ENCODE assay signal across 20 cellular contexts in the genomic region with DNA sequence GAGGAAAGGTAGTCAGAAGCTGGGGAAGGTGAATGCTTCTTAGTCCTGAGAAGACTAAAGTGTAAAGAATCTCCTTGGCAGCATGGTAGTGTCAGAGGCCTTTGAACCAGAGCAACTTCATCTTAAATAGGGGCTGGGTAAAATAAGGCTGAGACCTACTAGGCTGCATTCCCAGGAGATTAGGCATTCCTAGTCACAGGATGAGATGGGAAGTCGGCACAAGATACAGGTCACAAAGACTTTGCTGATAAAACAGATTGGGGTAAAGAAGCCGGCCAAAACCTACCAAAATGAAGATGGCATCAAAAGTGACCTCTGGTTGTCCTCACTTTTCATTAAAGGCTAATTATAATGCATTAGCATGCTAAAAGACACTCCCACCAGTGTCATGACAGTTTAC.
DNase-seq lines count a peak whose midpoint lies in the region; ATAC-seq and TF ChIP-seq lines count a peak whose summit lies in the region.
"Had no signal": no experiment of that assay in that cellular context is flagged by ENCODE, and none has a peak within 500 bp of the region (broad histone marks: within the 10 kb centered on the region; RNA-seq: fewer than 3 reads in every experiment).

No MANE protein-coding gene starts in this region.

- POLR2A ChIA-PET in Caco-2 (lab: Charles Lee), result no interaction called here

- H3K36me3 Mint-ChIP-seq in Caco-2 (ENCODE audit: insufficient read depth, unreplicated experiment), result peaks cover 18% of the 10 kb centered on the region
- no peaks in the 10 kb centered on the region for H3K36me3 Mint-ChIP-seq in endodermal cell (ENCODE audit: low read depth)
- no peaks in the 10 kb centered on the region for H3K36me3 Mint-ChIP-seq in neural progenitor cell
- H3K36me3 Mint-ChIP-seq: CD8-positive, alpha-beta T cell had no signal

- H3K4me3 ChIP-seq in Caco-2 (ENCODE audit: low read depth, low read length) (no peak overlapping the region), endodermal cell (ENCODE audit: low read length) (peak overlapping the region; percentile 4), neural progenitor cell (no peak overlapping the region)
- H3K4me3 ChIP-seq: A549; BLaER1 treated with 17β-estradiol and CSF1 and Interleukin-3, amounts not matched to agents 10 nM and 100 nM had no signal

- H3K36me3 ChIP-seq in Caco-2 (ENCODE audit: control insufficient read depth, insufficient read depth, low read length), result no peaks in the 10 kb centered on the region
- no peaks in the 10 kb centered on the region for H3K36me3 ChIP-seq in endodermal cell (ENCODE audit: control insufficient read depth, insufficient read depth, low read length)
- no peaks in the 10 kb centered on the region for H3K36me3 ChIP-seq in neural progenitor cell
- H3K36me3 ChIP-seq: BLaER1 treated with 17β-estradiol and CSF1 and Interleukin-3, amounts not matched to agents 10 nM and 100 nM had no signal

- H3K9ac ChIP-seq in endodermal cell (ENCODE audit: extremely low read depth, low read length, poor library complexity, severe bottlenecking) (no peak overlapping the region), neural progenitor cell (no peak overlapping the region)
- H3K9ac ChIP-seq: BLaER1 treated with 17β-estradiol and CSF1 and Interleukin-3, amounts not matched to agents 10 nM and 100 nM had no signal

- no peak for DNase-seq in Caco-2
- DNase-seq in endodermal cell, result peak; percentile 55
- peak; percentile 52 for DNase-seq in islet precursor cell
- DNase-seq in neural progenitor cell (ENCODE audit: low spot score), result peak; percentile 10
- DNase-seq in DMS79 treated with DMSO at 0.1 percent for 48 hours (lab: John Stamatoyannopoulos, UW), result no peak
- DNase-seq in OCI-M1 (lab: John Stamatoyannopoulos, UW), result no peak
- DNase-seq: AML-193; CD4-positive, alpha-beta T cell; CD8-positive, alpha-beta T cell; DMS 273 treated with DMSO at 0.1 percent for 48 hours; DMS153; DMS53; DMS79; GF-D8 had no signal

- H3F3A ChIP-seq in neural progenitor cell (ENCODE audit: low read depth), result peaks cover 21% of the 10 kb centered on the region

- intact Hi-C loops in Caco-2 (cut with micrococcal nuclease; ENCODE audit: unreplicated experiment), result no loop called here

- H3K27ac ChIP-seq in endodermal cell (ENCODE audit: low read depth, low read length), result no peak overlapping the region
- H3K27ac ChIP-seq in neural progenitor cell, result no peak overlapping the region
- H3K27ac ChIP-seq: 22Rv1; A549; BLaER1 treated with 17β-estradiol and CSF1 and Interleukin-3, amounts not matched to agents 10 nM and 100 nM; C4-2B had no signal

- TF ChIP-seq CTCF in Caco-2 (IDR thresholded peaks at IDR 0.05; ENCODE audit: insufficient read depth in 1 of 2, low read depth in 1 of 2, low read length in 1 of 2, severe bottlenecking in 1 of 2, unreplicated experiment in 1 of 2), result no peak
- no peak for TF ChIP-seq CTCF in endodermal cell (conservative IDR thresholded peaks at IDR 0.05)
- TF ChIP-seq CTCF in neural progenitor cell (IDR thresholded peaks at IDR 0.05), result no peak

- WGBS in endodermal cell (ENCODE audit: insufficient coverage in 1 of 2, insufficient read length in 1 of 2), 2 experiments, result 67 to 73% methylated on average over 2 of the region's 2 CpGs

- H3K4me1 Mint-ChIP-seq in Caco-2 (ENCODE audit: low read depth, unreplicated experiment) (peaks cover 48% of the 10 kb centered on the region), endodermal cell (peaks cover 33% of the 10 kb centered on the region), neural progenitor cell (peaks cover 3% of the 10 kb centered on the region)
- H3K4me1 Mint-ChIP-seq: B cell had no signal

- BruUV-seq in Caco-2 (replicated peaks; lab: Mats Ljungman, UMichigan), result no TSS peak

- H3K9me3 Mint-ChIP-seq in Caco-2 (ENCODE audit: unreplicated experiment) (peaks cover 41% of the 10 kb centered on the region), endodermal cell (peaks cover 2% of the 10 kb centered on the region), neural progenitor cell (no peaks in the 10 kb centered on the region)
- H3K9me3 Mint-ChIP-seq: CD8-positive, alpha-beta T cell had no signal

- H3K4me2 ChIP-seq in neural progenitor cell, result no peak overlapping the region
- H3K4me2 ChIP-seq: A549; BLaER1 treated with 17β-estradiol and CSF1 and Interleukin-3, amounts not matched to agents 10 nM and 100 nM had no signal

- H3K27me3 ChIP-seq in Caco-2 (replicated peaks; ENCODE audit: control insufficient read depth, insufficient read depth, low read length), result no peaks in the 10 kb centered on the region
- H3K27me3 ChIP-seq in endodermal cell (ENCODE audit: control insufficient read depth, insufficient read depth, low read length, poor library complexity, severe bottlenecking), result no peaks in the 10 kb centered on the region
- no peaks in the 10 kb centered on the region for H3K27me3 ChIP-seq in neural progenitor cell
- H3K27me3 ChIP-seq: BLaER1 treated with 17β-estradiol and CSF1 and Interleukin-3, amounts not matched to agents 10 nM and 100 nM had no signal

- ATAC-seq in GM21381 (IDR thresholded peaks at IDR 0.05; ENCODE audit: unreplicated experiment), result no peak
- ATAC-seq: A549; CD8-positive, alpha-beta T cell had no signal

- H3K9me3 ChIP-seq in Caco-2, result peaks cover 37% of the 10 kb centered on the region
- H3K9me3 ChIP-seq in endodermal cell (ENCODE audit: control insufficient read depth, low read length), result peaks cover 14% of the 10 kb centered on the region
- no peaks in the 10 kb centered on the region for H3K9me3 ChIP-seq in neural progenitor cell (ENCODE audit: low read depth)
- H3K9me3 ChIP-seq: A549; BLaER1 treated with 17β-estradiol and CSF1 and Interleukin-3, amounts not matched to agents 10 nM and 100 nM had no signal

- H4K20me1 ChIP-seq in neural progenitor cell (ENCODE audit: low read depth), result no peaks in the 10 kb centered on the region
- H4K20me1 ChIP-seq: BLaER1 treated with 17β-estradiol and CSF1 and Interleukin-3, amounts not matched to agents 10 nM and 100 nM had no signal

- H3K4me3 Mint-ChIP-seq in Caco-2 (ENCODE audit: unreplicated experiment) (no peak overlapping the region), endodermal cell (no peak overlapping the region), neural progenitor cell (no peak overlapping the region)
- H3K4me3 Mint-ChIP-seq: B cell; CD4-positive, alpha-beta T cell; CD8-positive, alpha-beta T cell had no signal

- H3K4me1 ChIP-seq in Caco-2 (peaks cover 44% of the 10 kb centered on the region), endodermal cell (ENCODE audit: control insufficient read depth, insufficient read depth, low read length) (peaks cover 22% of the 10 kb centered on the region), neural progenitor cell (peaks cover 38% of the 10 kb centered on the region)
- H3K4me1 ChIP-seq: A549; BLaER1 treated with 17β-estradiol and CSF1 and Interleukin-3, amounts not matched to agents 10 nM and 100 nM had no signal

- H3K27ac Mint-ChIP-seq in Caco-2 (ENCODE audit: unreplicated experiment), result peak overlapping the region; percentile 50
- H3K27ac Mint-ChIP-seq in endodermal cell, result peak overlapping the region; percentile 29
- no peak overlapping the region for H3K27ac Mint-ChIP-seq in neural progenitor cell
- H3K27ac Mint-ChIP-seq: B cell; CD4-positive, alpha-beta T cell; CD8-positive, alpha-beta T cell had no signal

- H3K79me2 ChIP-seq in neural progenitor cell (ENCODE audit: low read depth), result no peaks in the 10 kb centered on the region

- CTCF ChIA-PET in Caco-2 (lab: Charles Lee), result no interaction called here

- H2AFZ ChIP-seq in neural progenitor cell (replicated peaks), result no peak overlapping the region

- no peaks in the 10 kb centered on the region for H3K27me3 Mint-ChIP-seq in Caco-2 (ENCODE audit: insufficient read depth, unreplicated experiment)
- H3K27me3 Mint-ChIP-seq in endodermal cell (ENCODE audit: insufficient read depth), result no peaks in the 10 kb centered on the region
- no peaks in the 10 kb centered on the region for H3K27me3 Mint-ChIP-seq in neural progenitor cell (ENCODE audit: insufficient read depth, low read depth)
- H3K27me3 Mint-ChIP-seq: B cell; CD4-positive, alpha-beta T cell had no signal

Comparison
In these comparisons a context has a peak if more than half of its experiments do, and no peak if none do; other contexts are left out.
1. DNase-seq: peak in endodermal cell (single experiment), islet precursor cell (single experiment) and neural progenitor cell (single experiment); none in Caco-2 (0 of 2), DMS79 treated with DMSO at 0.1 percent for 48 hours (single experiment) and OCI-M1 (single experiment).